ENCODE assay signal across 34 cellular contexts in genomic region chr16:21997693-21998480, GRCh38. TPM values are rescaled to one million over a fixed set of nuclear protein-coding genes. Genes with fewer than 3 reads are reported as not detected.
DNase-seq lines count a peak whose midpoint lies in the region; ATAC-seq and TF ChIP-seq lines count a peak whose summit lies in the region.
"Had no signal": no experiment of that assay in that cellular context is flagged by ENCODE, and none has a peak within 500 bp of the region (broad histone marks: within the 10 kb centered on the region; RNA-seq: fewer than 3 reads in every experiment).

No MANE protein-coding gene starts in this region.

- no peaks in the 10 kb centered on the region for H3K9me3 Mint-ChIP-seq in GM23338
- no peaks in the 10 kb centered on the region for H3K9me3 Mint-ChIP-seq in CD14-positive monocyte
- H3K9me3 Mint-ChIP-seq: activated CD4-positive, alpha-beta memory T cell treated with anti-CD3 and anti-CD28 coated beads for 36 hours; activated naive CD4-positive, alpha-beta T cell treated with anti-CD3 and anti-CD28 coated beads for 36 hours; activated T-cell treated with anti-CD3 and anti-CD28 coated beads, Interleukin-2, amount 50 U/mL, for 72 hours; central memory CD8-positive, alpha-beta T cell; neural crest cell had no signal

- CTCF ChIA-PET in A673 (lab: Charles Lee), result interaction anchor here (1.5 to 6.2 kb wide), 2 partner anchors 81 to 191 kb away, joined by 21 to 89 read pairs; no protein-coding TSS in a partner anchor

- H3K4me2 ChIP-seq in GM23338, result no peak overlapping the region

- H3K27ac ChIP-seq in A673 (ENCODE audit: low read depth, low read length, poor library complexity, severe bottlenecking) (no peak overlapping the region), GM23338 (ENCODE audit: low read depth) (no peak overlapping the region)
- H3K27ac ChIP-seq: adrenal gland had no signal

- no peak overlapping the region for H3K4me3 ChIP-seq in A673 (ENCODE audit: low read depth, low read length, poor library complexity, severe bottlenecking)
- no peak overlapping the region for H3K4me3 ChIP-seq in GM23338
- H3K4me3 ChIP-seq in mucosa of descending colon, result no peak overlapping the region
- H3K4me3 ChIP-seq: adrenal gland, dorsolateral prefrontal cortex, gastroesophageal sphincter, GM12878, tibial nerve had no signal

- H3K27me3 Mint-ChIP-seq in GM23338 (ENCODE audit: insufficient read depth, low read depth, poor library complexity) (peaks cover 3% of the 10 kb centered on the region), CD14-positive monocyte (ENCODE audit: low read depth in 3 of 3) (peaks cover 0 to 5% (median 0%) of the 10 kb centered on the region in 3 donors)
- H3K27me3 Mint-ChIP-seq: activated CD4-positive, alpha-beta memory T cell treated with anti-CD3 and anti-CD28 coated beads for 36 hours; central memory CD8-positive, alpha-beta T cell had no signal

- no peaks in the 10 kb centered on the region for H3K9me2 ChIP-seq in GM23338 (ENCODE audit: insufficient read depth)

- H3K79me2 ChIP-seq in GM23338 (replicated peaks; ENCODE audit: insufficient read depth), result no peaks in the 10 kb centered on the region

- TF ChIP-seq CTCF in A673 (conservative IDR thresholded peaks at IDR 0.05; ENCODE audit: low read depth, low read length), result no peak
- no peak for TF ChIP-seq CTCF in GM23338 (conservative IDR thresholded peaks at IDR 0.05; ENCODE audit: low read depth in 2 of 2)
- TF ChIP-seq CTCF in mucosa of descending colon (IDR thresholded peaks at IDR 0.05), result no peak
- TF ChIP-seq CTCF in CD14-positive monocyte (IDR thresholded peaks at IDR 0.05), result no peak

- H3K36me3 Mint-ChIP-seq in GM23338 (ENCODE audit: low read depth) (no peaks in the 10 kb centered on the region), CD14-positive monocyte (peaks cover 0 to 2% of the 10 kb centered on the region in 2 donors)
- H3K36me3 Mint-ChIP-seq: activated CD4-positive, alpha-beta memory T cell treated with anti-CD3 and anti-CD28 coated beads for 36 hours; immature natural killer cell had no signal

- H3K9me3 ChIP-seq in A673 (ENCODE audit: low read depth, low read length, poor library complexity, severe bottlenecking) (no peaks in the 10 kb centered on the region), mucosa of descending colon (no peaks in the 10 kb centered on the region)
- H3K9me3 ChIP-seq: adrenal gland, BE2C, gastroesophageal sphincter, tibial nerve had no signal

- POLR2A ChIA-PET in A673 (lab: Charles Lee; ENCODE audit: low non-redundant PET), result interaction anchor here (0.5 kb wide), 1 partner anchor 156 kb away, joined by 16 read pairs; no protein-coding TSS in a partner anchor

- H3K36me3 ChIP-seq in A673 (ENCODE audit: insufficient read depth, low read length, poor library complexity, severe bottlenecking), result no peaks in the 10 kb centered on the region
- no peaks in the 10 kb centered on the region for H3K36me3 ChIP-seq in GM23338 (ENCODE audit: insufficient read depth)
- no peaks in the 10 kb centered on the region for H3K36me3 ChIP-seq in mucosa of descending colon (ENCODE audit: low read depth)
- H3K36me3 ChIP-seq: adrenal gland, BE2C, gastroesophageal sphincter, tibial nerve had no signal

- intact Hi-C loops in A673 (cut with micrococcal nuclease; ENCODE audit: unreplicated experiment) (no loop called here), mucosa of descending colon (cut with DNase I, micrococcal nuclease) (no loop called here), CD14-positive monocyte (cut with micrococcal nuclease) (no loop called here)

- no peak overlapping the region for H3K4me3 Mint-ChIP-seq in GM23338
- no peak overlapping the region for H3K4me3 Mint-ChIP-seq in CD14-positive monocyte
- H3K4me3 Mint-ChIP-seq: activated CD4-positive, alpha-beta memory T cell treated with anti-CD3 and anti-CD28 coated beads for 36 hours; activated naive CD4-positive, alpha-beta T cell treated with anti-CD3 and anti-CD28 coated beads for 36 hours; activated T-cell treated with anti-CD3 and anti-CD28 coated beads, Interleukin-2, amount 50 U/mL, for 72 hours; central memory CD8-positive, alpha-beta T cell; immature natural killer cell; neural crest cell had no signal

- H3K27me3 ChIP-seq in A673 (replicated peaks; ENCODE audit: insufficient read depth, low read depth, low read length, poor library complexity) (no peaks in the 10 kb centered on the region), GM23338 (ENCODE audit: insufficient read depth) (no peaks in the 10 kb centered on the region)
- H3K27me3 ChIP-seq: adrenal gland, BE2C, dorsolateral prefrontal cortex, gastroesophageal sphincter, tibial nerve had no signal

- ATAC-seq in GM23338 (no peak), mucosa of descending colon (peak; percentile 51), HG02870 (IDR thresholded peaks at IDR 0.05; ENCODE audit: unreplicated experiment) (no peak)
- ATAC-seq: activated T-cell treated with anti-CD3 and anti-CD28 coated beads, Interleukin-2, amount 50 U/mL, for 72 hours; gastroesophageal sphincter; GM12878 had no signal

- DNase-seq in A673 (ENCODE audit: low spot score), result peak; percentile 32
- DNase-seq in GM23338 (ENCODE audit: low spot score), result no peak
- peak; percentile 79 to 81 for DNase-seq in dermis microvascular lymphatic vessel endothelial cell (ENCODE audit: low read depth in 2 of 2)
- DNase-seq in mucosa of descending colon, result peak in 1 of 3 donors; percentile 24
- DNase-seq in NAMALWA (ENCODE audit: low spot score), result no peak
- no peak for DNase-seq in CD14-positive monocyte (ENCODE audit: low spot score)
- DNase-seq in NOMO-1 treated with dmso at 0.1 percent for 144 hours (lab: John Stamatoyannopoulos, UW; ENCODE audit: unreplicated experiment), result no peak
- DNase-seq: activated CD4-positive, alpha-beta memory T cell treated with anti-CD3 and anti-CD28 coated beads for 36 hours; activated CD4-positive, CD25-positive, alpha-beta regulatory T cell treated with anti-CD3 and anti-CD28 coated beads, Interleukin-2, amount 50 U/mL, for 72 hours; activated naive CD4-positive, alpha-beta T cell treated with anti-CD3 and anti-CD28 coated beads for 36 hours; activated T-cell treated with anti-CD3 and anti-CD28 coated beads, Interleukin-2, amount 50 U/mL, for 72 hours; adrenal gland; BE2C; DMS153; dorsolateral prefrontal cortex; HCEC 1CT; hypothalamus; immature natural killer cell; left cardiac atrium; mesendoderm; NCI-H1092; NCI-H1694; NCI-H748 treated with DMSO at 0.1 percent for 48 hours; stimulated activated CD8-positive, alpha-beta memory T cell treated with anti-CD3 and anti-CD28 coated beads, Interleukin-4, amount 100 ng/mL, for 48 hours had no signal

- H3K4me1 Mint-ChIP-seq in GM23338 (peaks cover 13% of the 10 kb centered on the region), CD14-positive monocyte (peaks cover 18% of the 10 kb centered on the region)

- peak overlapping the region; percentile 76; the same call in 1 of the 2 replicates for H2AFZ ChIP-seq in GM23338

- H3F3A ChIP-seq in GM23338 (replicated peaks; ENCODE audit: low read depth), result no peaks in the 10 kb centered on the region

- H3K4me1 ChIP-seq in A673 (ENCODE audit: insufficient read depth, low read length, poor library complexity, severe bottlenecking), result no peaks in the 10 kb centered on the region
- no peaks in the 10 kb centered on the region for H3K4me1 ChIP-seq in GM23338 (ENCODE audit: insufficient read depth)
- peaks cover 6% of the 10 kb centered on the region for H3K4me1 ChIP-seq in mucosa of descending colon (ENCODE audit: low read depth)
- H3K4me1 ChIP-seq: BE2C had no signal

- no TSS peak for BruUV-seq in A673 (replicated peaks; lab: Mats Ljungman, UMichigan)

- H3K27ac Mint-ChIP-seq in GM23338, result no peak overlapping the region
- no peak overlapping the region for H3K27ac Mint-ChIP-seq in CD14-positive monocyte
- H3K27ac Mint-ChIP-seq: activated CD4-positive, alpha-beta memory T cell treated with anti-CD3 and anti-CD28 coated beads for 36 hours; activated T-cell treated with anti-CD3 and anti-CD28 coated beads, Interleukin-2, amount 50 U/mL, for 72 hours had no signal

- H4K20me1 ChIP-seq in GM23338 (replicated peaks; ENCODE audit: insufficient read depth), result no peaks in the 10 kb centered on the region

TF ChIP-seq in GM23338, 12 proteins besides CTCF, POLR2A, EP300 and RAD21:
- no peak for TF ChIP-seq EZH2 (IDR thresholded peaks at IDR 0.05; ENCODE audit: low read depth, unreplicated experiment)
TF ChIP-seq in GM23338: peak in this region for 0.

RNA-seq across cellular contexts. Expression of gene PDZD9, which starts 3.0 kb away (rescaled TPM):
- total RNA-seq in A673 (2021) (not detected in 2 replicates), dermis microvascular lymphatic vessel endothelial cell (not detected in 2 replicates), mucosa of descending colon (not detected)
- not detected in 2 replicates for total RNA-seq in GM23338 (2014; rRNA removed; shearing (Covaris generic))
- polyA plus RNA-seq in GM23338 (2016; fragmentation: Nextera tagmentation; extraction: Ambion mirVana) (0.19 and 0.35 TPM in 2 replicates), CD14-positive monocyte (under 1 TPM in 1 of 2 donors, not detected in 1; 0.31 TPM)
- total RNA-seq: activated CD4-positive, alpha-beta memory T cell treated with anti-CD3 and anti-CD28 coated beads for 36 hours; activated naive CD4-positive, alpha-beta T cell treated with anti-CD3 and anti-CD28 coated beads for 36 hours; activated T-cell treated with anti-CD3 and anti-CD28 coated beads, Interleukin-2, amount 50 U/mL, for 72 hours; gastroesophageal sphincter; GM12878; left cardiac atrium; LHCN-M2; neural crest cell; RPMI7951; SK-MEL-5; T-helper 1 cell treated with Interleukin-12 subunit alpha and Interleukin-12 subunit beta and Interleukin-4 antibody, amounts not matched to agents 30 ng/mL and 1 ng/mL, for 36 hours; tibial nerve had no signal
- polyA plus RNA-seq: adrenal gland, immature natural killer cell had no signal

RNA-seq across cellular contexts. Expression of gene MOSMO, which starts 10.0 kb away (rescaled TPM):
- 13.1 and 14.6 TPM in 2 replicates for total RNA-seq in A673 (2021)
- 16.4 and 19.2 TPM in 2 replicates for total RNA-seq in GM23338 (2014; rRNA removed; shearing (Covaris generic))
- polyA plus RNA-seq in GM23338 (2016; fragmentation: Nextera tagmentation; extraction: Ambion mirVana), result 8.7 and 9.1 TPM in 2 replicates
- total RNA-seq in dermis microvascular lymphatic vessel endothelial cell, result 9.8 and 11.8 TPM in 2 replicates
- 10 to 100 TPM in 2 of 3 donors, 1 to 10 TPM in 1; 8.6 to 11.4 (median 11.4) TPM for total RNA-seq in mucosa of descending colon
- polyA plus RNA-seq in CD14-positive monocyte, result 1 to 10 TPM in 1 of 2 donors, under 1 TPM in 1; 0.95 to 2.5 TPM

RNA-seq across cellular contexts. Expression of gene UQCRC2, which starts 44.7 kb away (rescaled TPM):
- 259 and 311 TPM in 2 replicates for total RNA-seq in A673 (2021)
- total RNA-seq in GM23338 (2014; rRNA removed; shearing (Covaris generic)), result 122 and 135 TPM in 2 replicates
- 78.2 and 88.0 TPM in 2 replicates for polyA plus RNA-seq in GM23338 (2016; fragmentation: Nextera tagmentation; extraction: Ambion mirVana)
- total RNA-seq in dermis microvascular lymphatic vessel endothelial cell, result 229 and 282 TPM in 2 replicates
- total RNA-seq in mucosa of descending colon, result 100 to 1,000 TPM; 349 to 569 (median 470) TPM
- polyA plus RNA-seq in CD14-positive monocyte, result 100 to 1,000 TPM; 189 to 195 TPM

Comparison
In these comparisons a context has a peak if more than half of its experiments do, and no peak if none do; other contexts are left out.
1. DNase-seq: peak in A673 (single experiment) and dermis microvascular lymphatic vessel endothelial cell (2 of 2); none in GM23338 (single experiment), NAMALWA (single experiment), CD14-positive monocyte (single experiment) and NOMO-1 treated with dmso at 0.1 percent for 144 hours (single experiment).